Comparison of ENCODE assay signal across 10 cellular contexts in genomic region chr4:26197018-26197779, GRCh38.
DNase-seq lines count a peak whose midpoint lies in the region; ATAC-seq and TF ChIP-seq lines count a peak whose summit lies in the region.
"Had no signal": no experiment of that assay in that cellular context is flagged by ENCODE, and none has a peak within 500 bp of the region (broad histone marks: within the 10 kb centered on the region; RNA-seq: fewer than 3 reads in every experiment).

No MANE protein-coding gene starts in this region.

- peak; percentile 88 for ATAC-seq in GM21619 (IDR thresholded peaks at IDR 0.05; ENCODE audit: unreplicated experiment)

- H3K27ac ChIP-seq in stomach, result peak overlapping the region in 2 of 5 donors; percentile 49 to 50
- H3K27ac ChIP-seq: pancreas had no signal

- no peaks in the 10 kb centered on the region for H3K9me3 ChIP-seq in stomach
- H3K9me3 ChIP-seq: pancreas had no signal

- H3K27me3 ChIP-seq in stomach, result no peaks in the 10 kb centered on the region
- H3K27me3 ChIP-seq: pancreas had no signal

- H3K36me3 Mint-ChIP-seq in endothelial cell (ENCODE audit: low read depth, unreplicated experiment), result no peaks in the 10 kb centered on the region
- H3K36me3 Mint-ChIP-seq: IgD-negative memory B cell had no signal

- no peaks in the 10 kb centered on the region for H3K36me3 ChIP-seq in stomach
- H3K36me3 ChIP-seq: pancreas had no signal

- intact Hi-C loops in stomach (cut with DNase I; ENCODE audit: low total_unique reads), result no loop called here

- H3K4me1 ChIP-seq in stomach, result peaks cover 0 to 7% (median 0%) of the 10 kb centered on the region in 4 donors

- in situ Hi-C loops in Caki2 (cut with HindIII; ENCODE audit: low pct_unique_long_range_greater_than_20kb, low sequenced_read_pairs), result no loop called here

- no peak overlapping the region for H3K4me3 Mint-ChIP-seq in endothelial cell (ENCODE audit: unreplicated experiment)

- H3K4me3 ChIP-seq in Jurkat, Clone E6-1 (ENCODE audit: low read length), result no peak overlapping the region
- no peak overlapping the region for H3K4me3 ChIP-seq in stomach
- H3K4me3 ChIP-seq: pancreas had no signal

- no peak for TF ChIP-seq CTCF in stomach (IDR thresholded peaks at IDR 0.05)
- TF ChIP-seq CTCF in endothelial cell (IDR thresholded peaks at IDR 0.05; ENCODE audit: unreplicated experiment), result no peak

- H3K27ac Mint-ChIP-seq in endothelial cell (ENCODE audit: unreplicated experiment), result no peak overlapping the region
- H3K27ac Mint-ChIP-seq: IgD-negative memory B cell had no signal

- no peaks in the 10 kb centered on the region for H3K4me1 Mint-ChIP-seq in endothelial cell (ENCODE audit: unreplicated experiment)

- H3K9me3 Mint-ChIP-seq in endothelial cell (ENCODE audit: unreplicated experiment), result no peaks in the 10 kb centered on the region

- DNase-seq in Caki2 (ENCODE audit: low read depth) (peak; percentile 8), glomerular visceral epithelial cell (ENCODE audit: extremely low spot score) (peak; percentile 95), stomach (peak; percentile 35), anterior cingulate cortex (lab: John Stamatoyannopoulos, UW) (no peak), endothelial cell (ENCODE audit: low spot score) (no peak)
- DNase-seq in Jurkat, Clone E6-1 (ENCODE audit: low read depth, low spot score), result peak; percentile 54
- peak; percentile 81 for DNase-seq in activated CD8-positive, alpha-beta memory T cell treated with anti-CD3 and anti-CD28 coated beads for 24 hours
- DNase-seq: pancreas had no signal

- TF ChIP-seq EP300 in stomach (IDR thresholded peaks at IDR 0.05), result no peak

- WGBS in stomach, 5 donors, result 62 to 75% (median 72%) methylated on average over 9 of the region's 9 CpGs

- H3K27me3 Mint-ChIP-seq in endothelial cell (ENCODE audit: unreplicated experiment), result peaks cover 1% of the 10 kb centered on the region

- TF ChIP-seq POLR2A in stomach (IDR thresholded peaks at IDR 0.05), result no peak

Comparison
In these comparisons a context has a peak if more than half of its experiments do, and no peak if none do; other contexts are left out.
1. DNase-seq: peak in Caki2 (single experiment), Jurkat, Clone E6-1 (single experiment), activated CD8-positive, alpha-beta memory T cell treated with anti-CD3 and anti-CD28 coated beads for 24 hours (single experiment), glomerular visceral epithelial cell (single experiment) and stomach (single experiment); none in anterior cingulate cortex (0 of 58) and endothelial cell (single experiment).